10 cellular contexts compared by ENCODE assay signal in the genomic region with DNA sequence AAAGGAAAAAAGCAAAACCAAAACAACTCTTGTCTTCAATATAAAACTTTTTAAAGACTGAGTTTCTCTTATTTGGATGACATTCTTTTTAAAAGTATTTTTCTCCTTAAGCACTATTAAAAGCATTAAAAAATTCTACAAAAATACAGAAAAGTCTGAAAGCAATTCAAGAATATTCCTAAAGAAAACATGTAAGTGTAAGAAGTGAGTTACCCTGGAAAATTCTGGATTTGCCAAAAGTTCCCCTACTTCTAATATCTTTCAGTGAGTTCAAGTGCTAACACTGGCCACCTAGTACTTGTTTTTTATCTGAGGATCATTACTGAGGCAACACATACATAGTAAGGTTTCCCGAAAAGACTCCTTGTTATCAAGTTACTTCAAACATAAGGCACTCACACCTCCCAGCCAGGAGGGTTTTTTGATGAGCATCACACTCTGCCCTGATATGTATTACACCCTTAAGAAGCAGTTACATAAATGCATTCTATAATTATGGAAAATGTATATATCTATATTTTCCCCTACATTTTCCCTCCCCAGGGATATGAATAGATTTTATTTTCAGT.
A peak's percentile ranks its signal among the peaks of the same experiment; 100 is the strongest.
DNase-seq lines count a peak whose midpoint lies in the region; ATAC-seq and TF ChIP-seq lines count a peak whose summit lies in the region.
"Had no signal": no experiment of that assay in that cellular context is flagged by ENCODE, and none has a peak within 500 bp of the region (broad histone marks: within the 10 kb centered on the region; RNA-seq: fewer than 3 reads in every experiment).

No MANE protein-coding gene starts in this region.

- no peak overlapping the region for H2AFZ ChIP-seq in SU-DHL-6 (ENCODE audit: low read depth, low read length, severe bottlenecking)

- H4K20me1 ChIP-seq in SU-DHL-6 (ENCODE audit: low read depth, low read length): no peaks in the 10 kb centered on the region

- intact Hi-C loops in left lung (cut with DNase I): no loop called here

- H3K4me1 ChIP-seq in left lung: peaks cover 0 to 26% of the 10 kb centered on the region in 2 donors
- H3K4me1 ChIP-seq in suprapubic skin: peaks cover 39% of the 10 kb centered on the region

- no peaks in the 10 kb centered on the region for H3K27me3 ChIP-seq in SU-DHL-6 (ENCODE audit: low read length)
- no peaks in the 10 kb centered on the region for H3K27me3 ChIP-seq in left lung
- no peaks in the 10 kb centered on the region for H3K27me3 ChIP-seq in suprapubic skin

- DNase-seq in NAMALWA (ENCODE audit: low spot score) (peak; percentile 57), left lung (no peak), suprapubic skin (ENCODE audit: low spot score in 2 of 2) (no peak)
- DNase-seq in stimulated activated CD4-positive, alpha-beta T cell treated with anti-CD3 and anti-CD28 coated beads, Interleukin-4, amount 100 ng/mL, for 24 hours: no peak
- no peak for DNase-seq in stimulated activated CD4-positive, alpha-beta T cell treated with anti-CD3 and anti-CD28 coated beads, Interleukin-4, amount 100 ng/mL, for 1 hour
- DNase-seq: activated gamma-delta T cell; NK-92 treated with Interleukin-12 subunit alpha and Interleukin-12 subunit beta, amount 100 ng/mL, for 24 hours had no signal

- H3K9ac ChIP-seq in SU-DHL-6 (ENCODE audit: low read length): peak overlapping the region; percentile 47

- ATAC-seq in left lung (peak; percentile 61), HG03280 (IDR thresholded peaks at IDR 0.05; ENCODE audit: unreplicated experiment) (no peak), GM19023 (IDR thresholded peaks at IDR 0.05; ENCODE audit: unreplicated experiment) (no peak)

- H3K9me3 ChIP-seq in SU-DHL-6 (ENCODE audit: insufficient read depth, low read length) (no peaks in the 10 kb centered on the region), left lung (no peaks in the 10 kb centered on the region), suprapubic skin (no peaks in the 10 kb centered on the region)

- H3K27ac ChIP-seq in SU-DHL-6 (ENCODE audit: low read depth, low read length) (peak overlapping the region; percentile 88), left lung (peak overlapping the region; percentile 73 to 75), suprapubic skin (peak overlapping the region; percentile 70)

- no peak for TF ChIP-seq POLR2A in suprapubic skin (IDR thresholded peaks at IDR 0.05)

- H3K9me2 ChIP-seq in SU-DHL-6 (replicated peaks; ENCODE audit: insufficient read depth, low read length): no peaks in the 10 kb centered on the region

- peak overlapping the region; percentile 83 for H3K4me2 ChIP-seq in SU-DHL-6 (ENCODE audit: low read depth, low read length, poor library complexity, severe bottlenecking)

- no peak for TF ChIP-seq EP300 in suprapubic skin (IDR thresholded peaks at IDR 0.05)

- TF ChIP-seq CTCF in SU-DHL-6 (IDR thresholded peaks at IDR 0.05; ENCODE audit: insufficient read depth, low read length, poor library complexity, severe bottlenecking) (no peak), left lung (IDR thresholded peaks at IDR 0.05) (no peak), suprapubic skin (IDR thresholded peaks at IDR 0.05) (no peak)

- WGBS in suprapubic skin: 44% methylated on average over 1 of the region's 1 CpG

- H3F3A ChIP-seq in SU-DHL-6 (ENCODE audit: insufficient read depth): peaks cover 45% of the 10 kb centered on the region

- H3K4me3 ChIP-seq in SU-DHL-6 (ENCODE audit: insufficient read depth, low read length, poor library complexity, severe bottlenecking): peak overlapping the region; percentile 29
- H3K4me3 ChIP-seq in left lung: no peak overlapping the region
- peak overlapping the region; percentile 25 for H3K4me3 ChIP-seq in suprapubic skin

- H3K36me3 ChIP-seq in SU-DHL-6 (ENCODE audit: low read length) (no peaks in the 10 kb centered on the region), left lung (no peaks in the 10 kb centered on the region), suprapubic skin (no peaks in the 10 kb centered on the region)

- H3K79me2 ChIP-seq in SU-DHL-6 (ENCODE audit: insufficient read depth, low read length): no peaks in the 10 kb centered on the region

Comparison
In these comparisons a context has a peak if more than half of its experiments do, and no peak if none do; other contexts are left out.
1. H3K4me3 ChIP-seq: peak in SU-DHL-6 (single experiment) and suprapubic skin (single experiment); none in left lung (0 of 2).
2. Peak in every context shown above with its lines, with median percentiles within 50 percentile points of each other: H3K27ac ChIP-seq.